Comparison of ENCODE assay signal across 10 cellular contexts in the genomic region with DNA sequence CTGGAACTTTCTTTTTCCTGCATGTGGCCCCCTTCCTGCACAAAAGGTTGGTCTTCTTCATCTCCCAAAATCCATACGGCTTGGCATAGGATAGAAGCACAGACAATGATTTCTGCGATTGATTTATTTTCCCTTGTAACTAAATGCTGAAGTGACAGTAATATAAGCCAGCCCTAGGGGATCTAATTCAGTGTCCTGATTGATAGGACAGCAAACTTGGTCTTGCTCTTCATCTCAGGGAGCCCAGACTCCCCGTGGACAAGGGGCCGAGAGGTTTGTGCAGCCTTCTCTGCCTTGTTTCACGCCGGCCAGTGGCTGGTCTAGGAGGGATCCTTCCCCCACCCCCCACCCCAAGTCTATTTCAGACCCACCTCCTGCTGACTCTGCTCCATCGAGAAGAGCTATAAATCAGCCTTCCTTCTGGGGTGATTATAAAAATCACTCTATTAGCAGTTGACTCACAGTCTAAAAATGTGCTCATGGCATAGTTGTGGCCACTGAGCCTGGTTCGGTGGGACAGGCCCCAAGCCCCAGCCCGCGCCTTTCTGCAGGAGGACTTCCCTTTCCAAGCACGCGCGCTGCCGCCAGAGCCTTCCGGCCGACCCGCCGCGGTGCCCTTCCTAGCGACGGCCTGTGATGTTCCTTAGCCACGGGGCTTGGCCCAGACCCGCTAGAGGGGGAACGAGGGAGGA.
DNase-seq lines count a peak whose midpoint lies in the region; ATAC-seq and TF ChIP-seq lines count a peak whose summit lies in the region.
"Had no signal": no experiment of that assay in that cellular context is flagged by ENCODE, and none has a peak within 500 bp of the region (broad histone marks: within the 10 kb centered on the region; RNA-seq: fewer than 3 reads in every experiment).

No MANE protein-coding gene starts in this region.

- WGBS in mesodermal cell (ENCODE audit: insufficient coverage in 2 of 2), 2 experiments = 70 to 74% methylated on average over 14 to 16 of the region's 24 CpGs

- peak; percentile 90 for DNase-seq in AG08396 (ENCODE audit: low spot score)
- DNase-seq in LHCN-M2 (ENCODE audit: low read depth) = peak; percentile 88
- peak; percentile 78 to 83 for DNase-seq in cardiac fibroblast (ENCODE audit: low read depth in 2 of 2)
- DNase-seq in NCI-H1092 (lab: John Stamatoyannopoulos, UW) = no peak
- no peak for DNase-seq in COR-L47 (lab: John Stamatoyannopoulos, UW)
- DNase-seq: activated CD4-positive, alpha-beta T cell treated with anti-CD3 and anti-CD28 coated beads, Interleukin-2, amount 10 ng/mL, durations not matched to agents 7 days and 5 days; NCI-H1092 treated with DMSO at 0.1 percent for 48 hours had no signal

- H3K27ac ChIP-seq in mesodermal cell (ENCODE audit: low read depth, low read length, severe bottlenecking) = peak overlapping the region; percentile 81

- H3K4me1 ChIP-seq in mesodermal cell (ENCODE audit: control insufficient read depth, insufficient read depth, low read length, poor library complexity, severe bottlenecking) = peaks cover 68% of the 10 kb centered on the region

- H3K9me3 ChIP-seq in mesodermal cell (ENCODE audit: control insufficient read depth, low read length) = no peaks in the 10 kb centered on the region

- ATAC-seq in HG03342 (IDR thresholded peaks at IDR 0.05; ENCODE audit: unreplicated experiment) (no peak), GM18520 (IDR thresholded peaks at IDR 0.05; ENCODE audit: unreplicated experiment) (no peak)

- TF ChIP-seq CTCF in cardiac fibroblast (IDR thresholded peaks at IDR 0.05; ENCODE audit: low read depth, low read length) = no peak

- H3K36me3 ChIP-seq in mesodermal cell (ENCODE audit: control insufficient read depth, insufficient read depth, low read length) = no peaks in the 10 kb centered on the region

- H3K4me3 ChIP-seq in cardiac fibroblast (replicated peaks in 1 of 2; ENCODE audit: low read depth in 2 of 2, low read length in 2 of 2) = no peak overlapping the region
- no peak overlapping the region for H3K4me3 ChIP-seq in mesodermal cell (ENCODE audit: extremely low read depth, insufficient read depth, low read length, poor library complexity, severe bottlenecking)

Comparison
In these comparisons a context has a peak if more than half of its experiments do, and no peak if none do; other contexts are left out.
1. DNase-seq: peak in AG08396 (single experiment), LHCN-M2 (single experiment) and cardiac fibroblast (2 of 2); none in NCI-H1092 (single experiment) and COR-L47 (single experiment).